8 cellular contexts compared by ENCODE assay signal in genomic region chr1:152869808-152870419, GRCh38. TPM values are rescaled to one million over a fixed set of nuclear protein-coding genes. Genes with fewer than 3 reads are reported as not detected.
DNase-seq lines count a peak whose midpoint lies in the region; ATAC-seq, FAIRE-seq and TF ChIP-seq lines count a peak whose summit lies in the region.

No MANE protein-coding gene starts in this region.

- peak; percentile 34 for ATAC-seq in foreskin keratinocyte
- no peak for ATAC-seq in GM19455 (IDR thresholded peaks at IDR 0.05; ENCODE audit: unreplicated experiment)

- intact Hi-C loops in ovary (cut with DNase I), result loop anchor here in 1 of 4 donors (5.0 kb wide), 1 partner anchor 352 kb away; no protein-coding TSS in a partner anchor

- no peak for TF ChIP-seq POLR2A in ovary (IDR thresholded peaks at IDR 0.05)
- TF ChIP-seq POLR2A in tibial nerve (IDR thresholded peaks at IDR 0.05), result no peak

- no peaks in the 10 kb centered on the region for H3K27me3 ChIP-seq in foreskin keratinocyte
- H3K27me3 ChIP-seq in ovary, result no peaks in the 10 kb centered on the region
- no peaks in the 10 kb centered on the region for H3K27me3 ChIP-seq in tibial nerve

- peak; percentile 62 for DNase-seq in HuH-7.5 (ENCODE audit: low spot score)
- DNase-seq in RCC 7860 (ENCODE audit: low spot score), result peak; percentile 46
- DNase-seq in activated T-helper 1 cell treated with Interleukin-2 at 50 U/mL for 16 hours (ENCODE audit: low read depth), result peak; percentile 6
- peak in 1 of 2 donors; percentile 55 for DNase-seq in foreskin keratinocyte
- peak; percentile 49 to 70 (median 61) for DNase-seq in ovary
- peak; percentile 30 to 69 for DNase-seq in tibial nerve (ENCODE audit: low spot score in 2 of 2)

- no peaks in the 10 kb centered on the region for H3K36me3 ChIP-seq in ovary
- no peaks in the 10 kb centered on the region for H3K36me3 ChIP-seq in tibial nerve

- WGBS in ovary, 3 donors, result 39 to 50% (median 48%) methylated on average over 9 of the region's 9 CpGs
- 34% methylated on average over 9 of the region's 9 CpGs for WGBS in tibial nerve, 2 donors

- no peak overlapping the region for H3K27ac ChIP-seq in foreskin keratinocyte
- no peak overlapping the region for H3K27ac ChIP-seq in ovary
- H3K27ac ChIP-seq in tibial nerve, result no peak overlapping the region

- TF ChIP-seq EP300 in ovary (IDR thresholded peaks at IDR 0.05) (no peak), tibial nerve (IDR thresholded peaks at IDR 0.05) (no peak)

- H3K4me3 ChIP-seq in ovary (no peak overlapping the region), tibial nerve (no peak overlapping the region)

- TF ChIP-seq CTCF in GM12873 (IDR thresholded peaks at IDR 0.05; ENCODE audit: insufficient read depth, low read depth, low read length, missing control alignments), result peak; percentile 88
- TF ChIP-seq CTCF in foreskin keratinocyte (conservative IDR thresholded peaks at IDR 0.05), result peak; percentile 84
- TF ChIP-seq CTCF in ovary (IDR thresholded peaks at IDR 0.05), result peak in 2 of 3 donors; percentile 28 to 30
- TF ChIP-seq CTCF in tibial nerve (IDR thresholded peaks at IDR 0.05), result peak; percentile 44 to 52 (median 47)

- peak; percentile 30 for FAIRE-seq in RCC 7860 (lab: Jason Lieb, UNC)

- H3K4me1 ChIP-seq in foreskin keratinocyte (peaks cover 7% of the 10 kb centered on the region), ovary (ENCODE audit: insufficient read depth) (no peaks in the 10 kb centered on the region), tibial nerve (no peaks in the 10 kb centered on the region)

- H3K9me3 ChIP-seq in ovary, result no peaks in the 10 kb centered on the region
- H3K9me3 ChIP-seq in tibial nerve, result no peaks in the 10 kb centered on the region

RNA-seq across cellular contexts. Expression of gene SMCP, which starts 8.2 kb away (rescaled TPM):
- total RNA-seq in foreskin keratinocyte (not detected in 2 replicates), ovary (under 1 TPM in 1 of 7 donors, not detected in 6; 0.35 TPM), tibial nerve (not detected)
- polyA plus RNA-seq in foreskin keratinocyte (not detected in 2 replicates), ovary (under 1 TPM in 1 of 2 donors, not detected in 1; 0.18 TPM)

RNA-seq across cellular contexts. Expression of gene LCE7A, which starts 10.1 kb away (rescaled TPM):
- total RNA-seq in foreskin keratinocyte, result not detected in 2 replicates
- polyA plus RNA-seq in foreskin keratinocyte, result not detected in 2 replicates
- not detected for total RNA-seq in ovary
- polyA plus RNA-seq in ovary, result not detected
- not detected for total RNA-seq in tibial nerve

RNA-seq across cellular contexts. Expression of gene LCE6A, which starts 27.3 kb away (rescaled TPM):
- total RNA-seq in foreskin keratinocyte (0.18 TPM in 1 of 2 replicates, not detected in the other), ovary (not detected), tibial nerve (not detected)
- polyA plus RNA-seq in foreskin keratinocyte (0.23 and 0.39 TPM in 2 replicates), ovary (not detected)

RNA-seq across cellular contexts. Expression of gene IVL, which starts 38.4 kb away (rescaled TPM):
- total RNA-seq in foreskin keratinocyte, result 1.5 and 2.1 TPM in 2 replicates
- polyA plus RNA-seq in foreskin keratinocyte, result 1.5 and 2.6 TPM in 2 replicates
- not detected for total RNA-seq in ovary
- polyA plus RNA-seq in ovary, result not detected
- total RNA-seq in tibial nerve, result not detected

RNA-seq across cellular contexts. Expression of gene LCE1A, which starts 42.6 kb away (rescaled TPM):
- total RNA-seq in foreskin keratinocyte (0.44 TPM in 1 of 2 replicates, not detected in the other), ovary (not detected), tibial nerve (not detected)
- polyA plus RNA-seq in foreskin keratinocyte (0.26 and 0.53 TPM in 2 replicates), ovary (not detected)

Comparison
In these comparisons a context has a peak if more than half of its experiments do, and no peak if none do; other contexts are left out.
1. CTCF ChIP-seq: peak in every context shown above with its lines; median percentile 88 in GM12873; 84 in foreskin keratinocyte; 47 in tibial nerve; 29 in ovary.